ENCODE assay signal across 8 cellular contexts in the genomic region with DNA sequence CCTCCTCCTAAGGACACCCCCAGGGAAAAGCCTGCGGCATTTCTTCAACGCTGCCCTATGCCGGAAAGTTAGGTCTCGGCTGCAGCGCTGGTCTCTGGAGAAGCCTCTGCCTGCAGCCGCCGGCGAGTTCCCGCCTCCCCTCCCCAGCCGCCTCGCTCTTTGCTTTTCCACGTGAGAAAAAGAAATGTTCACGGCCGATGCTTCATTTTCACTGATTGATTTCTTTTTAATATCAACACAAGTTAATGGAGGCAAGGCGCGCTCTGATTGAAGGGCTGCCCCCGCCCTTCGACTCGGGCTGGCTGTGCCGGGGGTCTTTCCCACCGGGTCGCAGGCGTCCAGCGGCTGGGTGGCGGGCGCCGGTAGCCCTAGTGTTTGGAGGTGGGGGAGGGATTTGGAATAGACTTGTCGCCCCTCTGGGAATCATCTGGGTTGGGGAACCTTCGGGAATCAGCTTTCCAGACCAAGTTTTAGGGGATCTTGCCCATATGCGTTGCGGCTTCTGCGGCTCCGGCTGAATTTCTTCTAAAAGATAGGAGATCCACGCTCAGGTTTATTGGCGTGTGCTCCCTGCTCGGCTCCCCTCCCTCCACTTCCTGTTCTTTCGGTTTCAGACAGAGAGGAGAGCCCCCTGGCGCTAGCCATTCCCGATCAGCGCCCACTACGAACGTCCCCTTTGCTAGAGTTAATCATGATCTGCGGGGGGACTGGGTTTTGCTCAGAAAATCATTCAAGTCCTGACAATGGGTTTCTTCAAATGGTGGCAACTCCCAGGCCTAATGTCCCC. TPM values are rescaled to one million over a fixed set of nuclear protein-coding genes. Genes with fewer than 3 reads are reported as not detected.
DNase-seq lines count a peak whose midpoint lies in the region; ATAC-seq, FAIRE-seq and TF ChIP-seq lines count a peak whose summit lies in the region.

No MANE protein-coding gene starts in this region.

- no peak for TF ChIP-seq EP300 in H1 (IDR thresholded peaks at IDR 0.05; ENCODE audit: borderline replicate concordance in 1 of 2, low read depth in 2 of 2, low read length in 2 of 2)

- peak overlapping the region; percentile 81 for H3K4me3 ChIP-seq in AG10803 (ENCODE audit: low read length)
- H3K4me3 ChIP-seq in H1 (ENCODE audit: extremely low read depth in 1 of 4, insufficient read depth in 2 of 4, low read depth in 3 of 4, low read length in 4 of 4): peak overlapping the region; percentile 57 to 77 (median 62)

- H2BK120ac ChIP-seq in H1 (replicated peaks; ENCODE audit: low read depth, low read length): no peak overlapping the region

- 0 out of 2 replicates have a peak overlapping the region, but pooled peaks have one; percentile 18 for H2BK15ac ChIP-seq in H1 (ENCODE audit: low read length)

- H3K18ac ChIP-seq in H1 (ENCODE audit: extremely low read depth, low read length): peak overlapping the region; percentile 72

- peaks cover 4 to 47% (median 34%) of the 10 kb centered on the region in 4 experiments; a peak in 6 of 7 replicates for H3K27me3 ChIP-seq in H1 (replicated peaks in 1 of 4; ENCODE audit: control insufficient read depth in 3 of 4, extremely low read depth in 1 of 4, insufficient read depth in 3 of 4, low read length in 3 of 4)

- H3K56ac ChIP-seq in H1 (replicated peaks; ENCODE audit: insufficient read length, low read depth, low read length): no peak overlapping the region

- H3K79me2 ChIP-seq in H1 (ENCODE audit: control insufficient read depth in 1 of 2, insufficient read depth in 2 of 2, low read length in 2 of 2): peaks cover 0 to 54% of the 10 kb centered on the region in 2 experiments; a peak in 2 of 4 replicates

- 0 out of 2 replicates have a peak overlapping the region, but pooled peaks have one; percentile 30 for H2BK5ac ChIP-seq in H1 (ENCODE audit: low read depth, low read length)

- no peak overlapping the region for H4K5ac ChIP-seq in H1 (ENCODE audit: insufficient read length, low read depth, low read length)

- no peaks in the 10 kb centered on the region for H3K9me3 ChIP-seq in H1 (ENCODE audit: insufficient read depth in 2 of 2, low read depth in 1 of 2, low read length in 1 of 2)

- H2BK20ac ChIP-seq in H1 (ENCODE audit: low read length): 0 out of 2 replicates have a peak overlapping the region, but pooled peaks have one; percentile 48

- no peak for FAIRE-seq in H1 (lab: Jason Lieb, UNC)

- peak overlapping the region in 3 of 4 experiments; percentile 42 to 61 (median 44); a peak in 6 of 7 replicates for H3K9ac ChIP-seq in H1 (replicated peaks in 1 of 4; ENCODE audit: extremely low read depth in 1 of 4, low read depth in 3 of 4, low read length in 3 of 4)

- H3K36me3 Mint-ChIP-seq in naive thymus-derived CD8-positive, alpha-beta T cell: peaks cover 0 to 8% (median 0%) of the 10 kb centered on the region in 3 donors

- 0 out of 2 replicates have a peak overlapping the region, but pooled peaks have one; percentile 42 for H2BK12ac ChIP-seq in H1 (ENCODE audit: low read depth, low read length)

- TF ChIP-seq RAD21 in H1 (IDR thresholded peaks at IDR 0.05 in 1 of 2, conservative IDR thresholded peaks at IDR 0.05 in 1 of 2; ENCODE audit: low read depth in 2 of 2, low read length in 2 of 2): peak; percentile 18 to 41; a peak in 2 of 4 replicates

- H4K20me1 ChIP-seq in H1 (replicated peaks in 1 of 2; ENCODE audit: control insufficient read depth in 1 of 2, insufficient read depth in 2 of 2, low read length in 2 of 2): no peaks in the 10 kb centered on the region

- TF ChIP-seq CTCF in AG10803 (conservative IDR thresholded peaks at IDR 0.05; ENCODE audit: low read length) (no peak), H1 (IDR thresholded peaks at IDR 0.05; ENCODE audit: control extremely low read depth in 1 of 3, insufficient read depth in 1 of 3, low read depth in 1 of 3, low read length in 3 of 3) (peak; percentile 15 to 29 (median 20); a peak in 3 of 4 replicates)

- H4K91ac ChIP-seq in H1 (replicated peaks; ENCODE audit: insufficient read length, low read length): peak overlapping the region; percentile 44

- H3K14ac ChIP-seq in H1 (ENCODE audit: insufficient read length): no peak overlapping the region

- 4% methylated on average over 43 of the region's 43 CpGs; no CpG with 5 or more reads in 1 of the 2 experiments for WGBS in H1 (ENCODE audit: extremely low coverage in 1 of 2, insufficient coverage in 1 of 2, insufficient read length in 1 of 2, insufficient replicate concordance in 2 of 2, low coverage in 1 of 2, low lambda C conversion rate in 2 of 2, missing lambda C conversion rate in 1 of 2), 2 experiments

- no peak overlapping the region for H2AK5ac ChIP-seq in H1 (ENCODE audit: low read depth, low read length)

- H3K4me1 ChIP-seq in H1 (replicated peaks in 1 of 4; ENCODE audit: control insufficient read depth in 3 of 4, insufficient read depth in 4 of 4, low read length in 3 of 4): peaks cover 14 to 23% (median 16%) of the 10 kb centered on the region in 4 experiments

- H3K23me2 ChIP-seq in H1 (ENCODE audit: low read depth, low read length): peaks cover 24% of the 10 kb centered on the region

- H3K79me1 ChIP-seq in H1 (ENCODE audit: low read depth, low read length): peaks cover 7% of the 10 kb centered on the region; the same call in 1 of the 2 replicates

- peaks cover 31 to 72% (median 54%) of the 10 kb centered on the region in 5 donors for H3K27me3 Mint-ChIP-seq in naive thymus-derived CD8-positive, alpha-beta T cell

- H3K9me3 Mint-ChIP-seq in naive thymus-derived CD8-positive, alpha-beta T cell: no peaks in the 10 kb centered on the region

- DNase-seq in AG10803 (ENCODE audit: low read depth) (peak; percentile 34), NCI-H2171 (lab: John Stamatoyannopoulos, UW) (peak; percentile 62), H1 (ENCODE audit: low read depth in 1 of 2, low spot score in 2 of 2) (peak in 1 of 2 experiments; percentile 59), NAMALWA (ENCODE audit: low spot score) (no peak), medulla oblongata (ENCODE audit: extremely low spot score) (no peak)
- no peak for DNase-seq in naive thymus-derived CD8-positive, alpha-beta T cell
- no peak for DNase-seq in stimulated activated CD4-positive, alpha-beta T cell treated with anti-CD3 and anti-CD28 coated beads, Interleukin-1b, Interleukin-23, amount 100 ng/mL, for 48 hours

- peak overlapping the region; percentile 87 for H4K8ac ChIP-seq in H1 (ENCODE audit: extremely low read depth, insufficient read depth, low read length)

- ATAC-seq in naive thymus-derived CD8-positive, alpha-beta T cell: no peak
- no peak for ATAC-seq in HG03460 (IDR thresholded peaks at IDR 0.05; ENCODE audit: unreplicated experiment)

- no peaks in the 10 kb centered on the region for H3K36me3 ChIP-seq in H1 (ENCODE audit: control insufficient read depth in 2 of 4, insufficient read depth in 4 of 4, low read length in 3 of 4)

- peaks cover 9 to 37% (median 33%) of the 10 kb centered on the region in 4 donors for H3K4me1 Mint-ChIP-seq in naive thymus-derived CD8-positive, alpha-beta T cell

- TF ChIP-seq POLR2A in H1 (IDR thresholded peaks at IDR 0.05; ENCODE audit: control extremely low read depth in 1 of 2, low read depth in 2 of 2, low read length in 2 of 2): no peak

- no peak overlapping the region for H3K27ac Mint-ChIP-seq in naive thymus-derived CD8-positive, alpha-beta T cell

- POLR2A ChIA-PET in H1 (lab: Charles Lee; ENCODE audit: partially characterized antibody): interaction anchor here (1.4 to 1.5 kb wide), 2 partner anchors 15 to 35 kb away, joined by 3 to 5 read pairs; no protein-coding TSS in a partner anchor
- POLR2A ChIA-PET in naive thymus-derived CD8-positive, alpha-beta T cell (lab: Charles Lee): no interaction called here

- H2AFZ ChIP-seq in H1 (ENCODE audit: low read length): no peak overlapping the region

- H3K4me2 ChIP-seq in H1 (ENCODE audit: insufficient read depth in 1 of 2, low read depth in 2 of 2, low read length in 2 of 2): peak overlapping the region; percentile 91 to 97

- CTCF ChIA-PET in H1 (lab: Charles Lee; ENCODE audit: partially characterized antibody): interaction anchor here (1.0 to 4.1 kb wide), 4 partner anchors 8 to 41 kb away, joined by 3 to 21 read pairs (median 6); no protein-coding TSS in a partner anchor

- no peak overlapping the region for H3K23ac ChIP-seq in H1 (ENCODE audit: insufficient read length)

- H3K27ac ChIP-seq in H1 (ENCODE audit: low read depth, low read length): no peak overlapping the region

- H3K4ac ChIP-seq in H1 (replicated peaks; ENCODE audit: insufficient read length, low read depth, low read length): peak overlapping the region; percentile 49

- H3K4me3 Mint-ChIP-seq in naive thymus-derived CD8-positive, alpha-beta T cell: peak overlapping the region; percentile 24 to 82 (median 68)

TF ChIP-seq in H1, 55 proteins besides CTCF, POLR2A, EP300 and RAD21:
- TF ChIP-seq KDM4A (IDR thresholded peaks at IDR 0.05; ENCODE audit: low read depth, low read length, severe bottlenecking): peak; percentile 5
- TF ChIP-seq TAF1 (IDR thresholded peaks at IDR 0.05; ENCODE audit: low read depth, low read length): 0 out of 2 replicates have a peak, but pooled peaks have one; percentile 28
- peak; percentile 33 for TF ChIP-seq EZH2 (IDR thresholded peaks at IDR 0.05; ENCODE audit: low read depth, low read length, severe bottlenecking)
- TF ChIP-seq, protein P1, sequence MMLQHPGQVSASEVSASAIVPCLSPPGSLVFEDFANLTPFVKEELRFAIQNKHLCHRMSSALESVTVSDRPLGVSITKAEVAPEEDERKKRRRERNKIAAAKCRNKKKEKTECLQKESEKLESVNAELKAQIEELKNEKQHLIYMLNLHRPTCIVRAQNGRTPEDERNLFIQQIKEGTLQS (IDR thresholded peaks at IDR 0.05; ENCODE audit: insufficient read depth, low read depth, low read length): no peak
- no peak for TF ChIP-seq RXRA (IDR thresholded peaks at IDR 0.05; ENCODE audit: insufficient read depth, low read depth, low read length)
TF ChIP-seq in H1: peak in this region for 3.

RNA-seq across cellular contexts. Expression of a gene that starts 4.1 kb away (rescaled TPM):
- 36.9 and 37.8 TPM in 2 replicates for total RNA-seq in H1 (2021; fragmentation: NEBNext Ultra II Directional; extraction: Animal tissue kit (Norgen Biotek cat#: 25700))
- 26.7 and 32.0 TPM in 2 replicates for polyA plus RNA-seq in H1 (2011; rRNA removed)
- 23.9 TPM for polyA plus RNA-seq in H1 (2011; cell fraction: cytosol; rRNA removed)
- 56.3 TPM for polyA plus RNA-seq in H1 (2011; cell fraction: nucleus; rRNA removed)
- 35.4 to 38.0 TPM (median 37.0 TPM) in 4 replicates for polyA plus RNA-seq in H1 (2012, experiment 1 of 2)
- polyA plus RNA-seq in H1 (2012, experiment 2 of 2): 10.6 TPM
- polyA plus RNA-seq in H1 (2013, experiment 1 of 2): 46.7 TPM
- polyA plus RNA-seq in H1 (2013, experiment 2 of 2): 42.5 TPM
- 78.9 and 87.3 TPM in 2 replicates for polyA minus RNA-seq in H1 (2011; rRNA and poly(A)+ RNA removed)
- 24.7 TPM for polyA minus RNA-seq in H1 (2011; cell fraction: cytosol; rRNA and poly(A)+ RNA removed)
- polyA minus RNA-seq in H1 (2011; cell fraction: nucleus; rRNA and poly(A)+ RNA removed): 82.2 TPM
- total RNA-seq in naive thymus-derived CD8-positive, alpha-beta T cell: 1 to 10 TPM in 1 of 2 experiments, under 1 TPM in 1; 0.82 to 1.1 TPM
- not detected for polyA plus RNA-seq in naive thymus-derived CD8-positive, alpha-beta T cell

Comparison
In these comparisons a context has a peak if more than half of its experiments do, and no peak if none do; other contexts are left out.
1. DNase-seq: peak in AG10803 (single experiment) and NCI-H2171 (single experiment); none in naive thymus-derived CD8-positive, alpha-beta T cell (0 of 10), NAMALWA (single experiment), medulla oblongata (single experiment) and stimulated activated CD4-positive, alpha-beta T cell treated with anti-CD3 and anti-CD28 coated beads, Interleukin-1b, Interleukin-23, amount 100 ng/mL, for 48 hours (single experiment).
2. RNA of a gene that starts 4.1 kb away (total RNA-seq): 36.9 to 37.8 TPM in H1; 0.82 to 1.1 TPM in naive thymus-derived CD8-positive, alpha-beta T cell; every median in the first group is over 10 times any median in the second.